Comparison of ENCODE assay signal across 1 cellular context in genomic region chr4:23401572-23401971, GRCh38.
TF ChIP-seq lines count a peak whose summit lies in the region.

No MANE protein-coding gene starts in this region.

TF ChIP-seq in SK-N-SH treated with all-trans-retinoic acid at 6 μM for 48 hours, 23 proteins besides CTCF, POLR2A, EP300 and RAD21 (continued from another document):
- no peak for TF ChIP-seq PPARA (CRISPR knock-in tag; IDR thresholded peaks at IDR 0.05; ENCODE audit: borderline replicate concordance)
- TF ChIP-seq ISL1 (CRISPR knock-in tag; IDR thresholded peaks at IDR 0.05): no peak
